Comparison of ENCODE assay signal across 8 cellular contexts in genomic region chr7:30682131-30683083, GRCh38. TPM values are rescaled to one million over a fixed set of nuclear protein-coding genes. Genes with fewer than 3 reads are reported as not detected.
DNase-seq lines count a peak whose midpoint lies in the region; ATAC-seq and TF ChIP-seq lines count a peak whose summit lies in the region.

CRHR2 (minus strand) TSS chr7:30682456; CDS start chr7:30682280, 176 bp downstream.

- peak; percentile 9 for DNase-seq in SKM-1 treated with dmso at 0.1 percent for 144 hours (lab: John Stamatoyannopoulos, UW; ENCODE audit: unreplicated experiment)
- DNase-seq in SKM-1 (lab: John Stamatoyannopoulos, UW; ENCODE audit: unreplicated experiment) = no peak
- peak; percentile 56 for DNase-seq in activated CD8-positive, alpha-beta T cell treated with anti-CD3 and anti-CD28 coated beads for 36 hours
- no peak for DNase-seq in foreskin fibroblast
- no peak for DNase-seq in prostate gland (ENCODE audit: low spot score)
- DNase-seq in foreskin melanocyte = no peak
- DNase-seq in NCI-H2196 treated with DMSO at 0.1 percent for 48 hours (lab: John Stamatoyannopoulos, UW; ENCODE audit: unreplicated experiment) = no peak

- H3K27me3 Mint-ChIP-seq in activated CD8-positive, alpha-beta T cell treated with anti-CD3 and anti-CD28 coated beads for 36 hours = peaks cover 44% of the 10 kb centered on the region

- TF ChIP-seq CTCF in activated CD8-positive, alpha-beta T cell treated with anti-CD3 and anti-CD28 coated beads for 36 hours (IDR thresholded peaks at IDR 0.05) = peak; percentile 52
- peak; percentile 4 for TF ChIP-seq CTCF in foreskin fibroblast (IDR thresholded peaks at IDR 0.05; ENCODE audit: low read depth, low read length)
- no peak for TF ChIP-seq CTCF in prostate gland (IDR thresholded peaks at IDR 0.05)

- intact Hi-C loops in activated CD8-positive, alpha-beta T cell treated with anti-CD3 and anti-CD28 coated beads for 36 hours (cut with micrococcal nuclease) = loop anchor here (5.0 kb wide), 1 partner anchor 55 kb away; no protein-coding TSS in a partner anchor
- intact Hi-C loops in prostate gland (cut with DNase I) = no loop called here

- H3K36me3 Mint-ChIP-seq in activated CD8-positive, alpha-beta T cell treated with anti-CD3 and anti-CD28 coated beads for 36 hours (ENCODE audit: low read depth) = no peaks in the 10 kb centered on the region

- ATAC-seq in activated CD8-positive, alpha-beta T cell treated with anti-CD3 and anti-CD28 coated beads for 36 hours = peak; percentile 90
- no peak for ATAC-seq in HG03520 (IDR thresholded peaks at IDR 0.05; ENCODE audit: unreplicated experiment)

- no peaks in the 10 kb centered on the region for H3K36me3 ChIP-seq in prostate gland

- peak within 1 kb of the TSS; percentile 61 for H3K4me3 Mint-ChIP-seq in activated CD8-positive, alpha-beta T cell treated with anti-CD3 and anti-CD28 coated beads for 36 hours

- CTCF ChIA-PET in activated CD8-positive, alpha-beta T cell treated with anti-CD3 and anti-CD28 coated beads for 36 hours (lab: Charles Lee) = interaction anchor here (0.8 to 7.9 kb wide), 19 partner anchors 9 to 68 kb away, joined by 3 to 105 read pairs (median 4); no protein-coding TSS in a partner anchor

- H3K4me1 ChIP-seq in prostate gland (replicated peaks) = no peaks in the 10 kb centered on the region

- H3K27ac Mint-ChIP-seq in activated CD8-positive, alpha-beta T cell treated with anti-CD3 and anti-CD28 coated beads for 36 hours = no peak within 1 kb of the TSS

- H3K4me1 Mint-ChIP-seq in activated CD8-positive, alpha-beta T cell treated with anti-CD3 and anti-CD28 coated beads for 36 hours (ENCODE audit: low read depth) = peaks cover 10% of the 10 kb centered on the region

- TF ChIP-seq POLR2A in prostate gland (IDR thresholded peaks at IDR 0.05) = no peak

- no peaks in the 10 kb centered on the region for H3K9me3 ChIP-seq in prostate gland

- peaks cover 12% of the 10 kb centered on the region for H3K27me3 ChIP-seq in prostate gland (replicated peaks; ENCODE audit: insufficient read depth)

- POLR2A ChIA-PET in activated CD8-positive, alpha-beta T cell treated with anti-CD3 and anti-CD28 coated beads for 36 hours (lab: Charles Lee) = interaction anchor here (1.0 kb wide), 1 partner anchor 44 kb away, joined by 3 read pairs; no protein-coding TSS in a partner anchor

- no peak within 1 kb of the TSS for H3K4me3 ChIP-seq in foreskin fibroblast (ENCODE audit: low read depth in 1 of 2, low read length in 2 of 2)
- peak within 1 kb of the TSS; percentile 24 to 28 for H3K4me3 ChIP-seq in prostate gland

- no peaks in the 10 kb centered on the region for H3K9me3 Mint-ChIP-seq in activated CD8-positive, alpha-beta T cell treated with anti-CD3 and anti-CD28 coated beads for 36 hours

- H3K27ac ChIP-seq in prostate gland = no peak within 1 kb of the TSS

- 6% methylated on average over 40 of the region's 76 CpGs for WGBS in prostate gland

RNA-seq across cellular contexts. Expression of gene CRHR2, which starts in this region (rescaled TPM):
- total RNA-seq in activated CD8-positive, alpha-beta T cell treated with anti-CD3 and anti-CD28 coated beads for 36 hours = not detected
- total RNA-seq in prostate gland = under 1 TPM in 1 of 2 donors, not detected in 1; 0.17 TPM

Comparison
In these comparisons a context has a peak if more than half of its experiments do, and no peak if none do; other contexts are left out.
1. Peak in DNase-seq and ATAC-seq in activated CD8-positive, alpha-beta T cell treated with anti-CD3 and anti-CD28 coated beads for 36 hours; RNA of the gene not detected or under 1 TPM.
2. CTCF ChIP-seq: peak in activated CD8-positive, alpha-beta T cell treated with anti-CD3 and anti-CD28 coated beads for 36 hours (single experiment) and foreskin fibroblast (single experiment); none in prostate gland (0 of 4).
3. H3K4me3 ChIP-seq: peak in prostate gland (2 of 2); none in foreskin fibroblast (0 of 2).